ENCODE assay signal across 23 cellular contexts in genomic region chr1:37635309-37635902, GRCh38. TPM values are rescaled to one million over a fixed set of nuclear protein-coding genes. Genes with fewer than 3 reads are reported as not detected.
DNase-seq lines count a peak whose midpoint lies in the region; ATAC-seq, FAIRE-seq and TF ChIP-seq lines count a peak whose summit lies in the region.
"Had no signal": no experiment of that assay in that cellular context is flagged by ENCODE, and none has a peak within 500 bp of the region (broad histone marks: within the 10 kb centered on the region; RNA-seq: fewer than 3 reads in every experiment).

No MANE protein-coding gene starts in this region.

- no peak overlapping the region for H3K27ac Mint-ChIP-seq in naive thymus-derived CD4-positive, alpha-beta T cell
- no peak overlapping the region for H3K27ac Mint-ChIP-seq in type B pancreatic cell
- no peak overlapping the region for H3K27ac Mint-ChIP-seq in T-helper 2 cell treated with Interferon-gamma antibody and Interleukin-4, amounts not matched to agents 5 μg/mL and 100 μg/mL, for 36 hours
- H3K27ac Mint-ChIP-seq: activated CD8-positive, alpha-beta T cell treated with anti-CD3 and anti-CD28 coated beads, Interleukin-2, amount 10 ng/mL, durations not matched to agents 7 days and 5 days had no signal

- no TSS peak for BruUV-seq in K562 (replicated peaks; lab: Mats Ljungman, UMichigan)

- H3K27me3 ChIP-seq in K562 (ENCODE audit: control insufficient read depth in 2 of 2, insufficient read depth in 2 of 2, low read length in 2 of 2) = peaks cover 71 to 80% of the 10 kb centered on the region in 2 experiments
- H3K27me3 ChIP-seq in naive thymus-derived CD4-positive, alpha-beta T cell (ENCODE audit: control insufficient read depth in 2 of 2, insufficient read depth in 2 of 2, low read length in 2 of 2) = peaks cover 7 to 12% of the 10 kb centered on the region in 2 donors

- ATAC-seq in K562 (no peak), HG03139 (IDR thresholded peaks at IDR 0.05; ENCODE audit: unreplicated experiment) (no peak)
- ATAC-seq in naive thymus-derived CD4-positive, alpha-beta T cell = no peak

- in situ Hi-C loops in K562 (cut with MboI) (no loop called here), G401 (cut with HindIII; ENCODE audit: low sequenced_read_pairs) (no loop called here)

- H3K4me2 ChIP-seq in K562 (ENCODE audit: insufficient read depth, low read length) = no peak overlapping the region

- H3K27me3 Mint-ChIP-seq in naive thymus-derived CD4-positive, alpha-beta T cell = peaks cover 51 to 62% (median 58%) of the 10 kb centered on the region in 5 donors
- peaks cover 64% of the 10 kb centered on the region for H3K27me3 Mint-ChIP-seq in type B pancreatic cell
- H3K27me3 Mint-ChIP-seq in T-helper 2 cell treated with Interferon-gamma antibody and Interleukin-4, amounts not matched to agents 5 μg/mL and 100 μg/mL, for 36 hours (ENCODE audit: low read depth) = peaks cover 68% of the 10 kb centered on the region

- DNase-seq in K562 (ENCODE audit: extremely low read depth in 1 of 4, low spot score in 3 of 4) = no peak
- DNase-seq in naive thymus-derived CD4-positive, alpha-beta T cell = no peak
- DNase-seq in type B pancreatic cell (ENCODE audit: extremely low spot score, unreplicated experiment) = no peak
- DNase-seq in T-helper 2 cell treated with Interferon-gamma antibody and Interleukin-4, amounts not matched to agents 5 μg/mL and 100 μg/mL, for 36 hours (ENCODE audit: low spot score) = no peak
- DNase-seq in G401 (ENCODE audit: low spot score) = no peak
- DNase-seq: activated CD8-positive, alpha-beta T cell treated with anti-CD3 and anti-CD28 coated beads, Interleukin-2, amount 10 ng/mL, durations not matched to agents 7 days and 5 days; activated naive CD4-positive, alpha-beta T cell treated with anti-CD3 and anti-CD28 coated beads, Interleukin-2, amount 50 U/mL, for 16 hours; activated T-cell treated with anti-CD3 and anti-CD28 coated beads, Interleukin-2, amount 50 U/mL, for 4 hours; GF-D8; IMR-90; NCI-H1694 treated with DMSO at 0.1 percent for 48 hours; Peyer's patch; T-helper 9 cell had no signal

- H3K4me3 ChIP-seq in HEK293 (ENCODE audit: low read depth, low read length) = no peak overlapping the region
- H3K4me3 ChIP-seq in K562 = no peak overlapping the region
- H3K4me3 ChIP-seq in naive thymus-derived CD4-positive, alpha-beta T cell (ENCODE audit: low read length) = no peak overlapping the region
- H3K4me3 ChIP-seq: MG63 had no signal

- intact Hi-C loops in K562 (cut with micrococcal nuclease) = no loop called here
- intact Hi-C loops in naive thymus-derived CD4-positive, alpha-beta T cell (cut with micrococcal nuclease) = no loop called here

- TF ChIP-seq RAD21 in K562 (CRISPR knock-in tag; conservative IDR thresholded peaks at IDR 0.05 in 1 of 2, IDR thresholded peaks at IDR 0.05 in 1 of 2) = no peak

- peak; percentile 6 for FAIRE-seq in K562 (lab: Jason Lieb, UNC)
- FAIRE-seq: endometrium, GM19239, H54, kidney had no signal

- no peaks in the 10 kb centered on the region for H3K9me1 ChIP-seq in K562 (ENCODE audit: control insufficient read depth, insufficient read depth, low read length)

- H3K36me3 ChIP-seq in HEK293 (ENCODE audit: control insufficient read depth in 2 of 2, insufficient read depth in 1 of 2, low read length in 2 of 2) = no peaks in the 10 kb centered on the region
- no peaks in the 10 kb centered on the region for H3K36me3 ChIP-seq in K562 (ENCODE audit: control insufficient read depth, insufficient read depth, low read length)
- H3K36me3 ChIP-seq in naive thymus-derived CD4-positive, alpha-beta T cell (ENCODE audit: control insufficient read depth in 2 of 3, insufficient read depth in 3 of 3, low read length in 3 of 3) = no peaks in the 10 kb centered on the region
- H3K36me3 ChIP-seq: MG63, Peyer's patch, SJSA1 had no signal

- POLR2A ChIA-PET in HEK293 (lab: Yijun Ruan, JAX) (no interaction called here), K562 (lab: Yijun Ruan, JAX) (interaction anchor here (0.8 to 1.1 kb wide), 2 partner anchors 37 to 1562 kb away, joined by 3 read pairs; no protein-coding TSS in a partner anchor)
- POLR2A ChIA-PET in naive thymus-derived CD4-positive, alpha-beta T cell (lab: Charles Lee) = no interaction called here

- no peak for TF ChIP-seq CTCF in HEK293 (tag by site-specific recombination; IDR thresholded peaks at IDR 0.05)
- TF ChIP-seq CTCF in K562 (IDR thresholded peaks at IDR 0.05 in 2 of 3, conservative IDR thresholded peaks at IDR 0.05 in 1 of 3; ENCODE audit: insufficient read depth in 2 of 3, low read depth in 1 of 3, low read length in 3 of 3) = no peak
- TF ChIP-seq CTCF in type B pancreatic cell (conservative IDR thresholded peaks at IDR 0.05) = no peak

- H3K4me1 ChIP-seq in HEK293 (ENCODE audit: control insufficient read depth, insufficient read depth, low read length) (no peaks in the 10 kb centered on the region), K562 (replicated peaks in 1 of 2; ENCODE audit: control insufficient read depth in 2 of 2, insufficient read depth in 2 of 2, low read length in 2 of 2) (peaks cover 0 to 20% of the 10 kb centered on the region in 2 experiments; a peak in 1 of 5 replicates)
- H3K4me1 ChIP-seq in naive thymus-derived CD4-positive, alpha-beta T cell (ENCODE audit: control insufficient read depth in 2 of 2, insufficient read depth in 2 of 2, low read length in 2 of 2) = no peaks in the 10 kb centered on the region

- WGBS in K562 (ENCODE audit: insufficient coverage, low coverage, missing lambda C conversion rate) = 4% methylated on average over 5 of the region's 5 CpGs

- H3K9me3 ChIP-seq in HEK293 (ENCODE audit: control insufficient read depth, insufficient read depth, low read depth, low read length) (no peaks in the 10 kb centered on the region), K562 (replicated peaks; ENCODE audit: control insufficient read depth, insufficient read depth, low read depth, low read length) (no peaks in the 10 kb centered on the region)
- H3K9me3 ChIP-seq in naive thymus-derived CD4-positive, alpha-beta T cell (ENCODE audit: control insufficient read depth in 2 of 3, low read length in 3 of 3) = no peaks in the 10 kb centered on the region
- H3K9me3 ChIP-seq: MG63, Peyer's patch, SJSA1 had no signal

- peak overlapping the region in 7 of 10 donors; percentile 60 to 76 (median 62) for H3K4me3 Mint-ChIP-seq in naive thymus-derived CD4-positive, alpha-beta T cell
- H3K4me3 Mint-ChIP-seq in type B pancreatic cell = peak overlapping the region; percentile 82
- no peak overlapping the region for H3K4me3 Mint-ChIP-seq in T-helper 2 cell treated with Interferon-gamma antibody and Interleukin-4, amounts not matched to agents 5 μg/mL and 100 μg/mL, for 36 hours
- H3K4me3 Mint-ChIP-seq: activated CD8-positive, alpha-beta T cell treated with anti-CD3 and anti-CD28 coated beads, Interleukin-2, amount 10 ng/mL, durations not matched to agents 7 days and 5 days; activated T-cell treated with anti-CD3 and anti-CD28 coated beads, Interleukin-2, amount 50 U/mL, for 4 hours had no signal

- H2AFZ ChIP-seq in K562 (ENCODE audit: low read depth, low read length) = no peak overlapping the region

- no peak for TF ChIP-seq POLR2A in K562 (conservative IDR thresholded peaks at IDR 0.05)

- H4K20me1 ChIP-seq in K562 (replicated peaks; ENCODE audit: control insufficient read depth, insufficient read depth, low read length) = peaks cover 11% of the 10 kb centered on the region

- H3K9me3 Mint-ChIP-seq in naive thymus-derived CD4-positive, alpha-beta T cell = no peaks in the 10 kb centered on the region
- no peaks in the 10 kb centered on the region for H3K9me3 Mint-ChIP-seq in type B pancreatic cell
- no peaks in the 10 kb centered on the region for H3K9me3 Mint-ChIP-seq in T-helper 2 cell treated with Interferon-gamma antibody and Interleukin-4, amounts not matched to agents 5 μg/mL and 100 μg/mL, for 36 hours
- H3K9me3 Mint-ChIP-seq: activated T-cell treated with anti-CD3 and anti-CD28 coated beads, Interleukin-2, amount 50 U/mL, for 4 hours had no signal

- TF ChIP-seq EP300 in K562 (IDR thresholded peaks at IDR 0.05; ENCODE audit: low read length) = no peak

- peaks cover 0 to 3% (median 0%) of the 10 kb centered on the region in 5 donors for H3K36me3 Mint-ChIP-seq in naive thymus-derived CD4-positive, alpha-beta T cell
- H3K36me3 Mint-ChIP-seq in type B pancreatic cell = no peaks in the 10 kb centered on the region
- no peaks in the 10 kb centered on the region for H3K36me3 Mint-ChIP-seq in T-helper 2 cell treated with Interferon-gamma antibody and Interleukin-4, amounts not matched to agents 5 μg/mL and 100 μg/mL, for 36 hours (ENCODE audit: low read depth)

- peaks cover 0 to 22% (median 9%) of the 10 kb centered on the region in 7 donors for H3K4me1 Mint-ChIP-seq in naive thymus-derived CD4-positive, alpha-beta T cell
- H3K4me1 Mint-ChIP-seq in type B pancreatic cell (ENCODE audit: unreplicated experiment) = peaks cover 16% of the 10 kb centered on the region
- H3K4me1 Mint-ChIP-seq in T-helper 2 cell treated with Interferon-gamma antibody and Interleukin-4, amounts not matched to agents 5 μg/mL and 100 μg/mL, for 36 hours (ENCODE audit: low read depth) = no peaks in the 10 kb centered on the region

- no peak overlapping the region for H3K9ac ChIP-seq in K562 (ENCODE audit: insufficient read depth in 1 of 2, low read depth in 2 of 2, low read length in 2 of 2)

- H3K27ac ChIP-seq in HEK293 (ENCODE audit: extremely low read depth, low read depth, low read length) (no peak overlapping the region), K562 (ENCODE audit: extremely low read depth, low read depth, low read length) (no peak overlapping the region)
- H3K27ac ChIP-seq in naive thymus-derived CD4-positive, alpha-beta T cell (ENCODE audit: low read depth, low read length) = no peak overlapping the region
- H3K27ac ChIP-seq: SJSA1 had no signal

- H3K79me2 ChIP-seq in K562 (ENCODE audit: control insufficient read depth, insufficient read depth, low read length) = no peaks in the 10 kb centered on the region

- CTCF ChIA-PET in HEK293 (lab: Yijun Ruan, JAX) = interaction anchor here (0.9 to 2.0 kb wide), 3 partner anchors 30 to 47 kb away, joined by 3 to 7 read pairs (median 5); no protein-coding TSS in a partner anchor
- CTCF ChIA-PET in K562 (lab: Yijun Ruan, JAX; ENCODE audit: low intra/inter-chr PET ratio) = no interaction called here
- CTCF ChIA-PET in naive thymus-derived CD4-positive, alpha-beta T cell (lab: Charles Lee) = no interaction called here

RNA-seq across cellular contexts. Expression of gene RSPO1, which starts 0.7 kb away (rescaled TPM):
- not detected in 2 replicates for total RNA-seq in K562 (2011; cell fraction: chromatin; rRNA removed; ENCODE audit: low replicate concordance)
- total RNA-seq in K562 (2011; cell fraction: nucleolus; rRNA removed) = not detected in 2 replicates
- total RNA-seq in K562 (2011; cell fraction: nucleoplasm; rRNA removed) = not detected in 2 replicates
- total RNA-seq in K562 (2014; rRNA removed) (not detected in 2 replicates), K562 (2014; rRNA removed; fragmentation: Illumina TruSeq; extraction: Trizol) (not detected in 2 replicates), K562 (2015; rRNA removed; fragmentation: Illumina TruSeq; extraction: Trizol) (not detected in 2 replicates), K562 (2021) (not detected in 2 replicates), type B pancreatic cell (ENCODE audit: low replicate concordance) (0.26 and 1.4 TPM in 2 replicates)
- polyA plus RNA-seq in K562 (2011; rRNA removed) (not detected in 2 replicates), K562 (2014; fragmentation: Illumina TruSeq; extraction: Trizol) (not detected in 2 replicates), K562 (2014; fragmentation: Nextera tagmentation; extraction: Ambion mirVana) (not detected), K562 (2014; rRNA removed) (not detected in 2 replicates)
- not detected in 2 replicates for polyA plus RNA-seq in K562 (2011; cell fraction: cytosol; rRNA removed)
- polyA plus RNA-seq in K562 (2011; cell fraction: nucleus; rRNA removed) = not detected in 2 replicates
- not detected in 2 replicates for polyA plus RNA-seq in K562 (2012)
- not detected in 2 replicates for polyA minus RNA-seq in K562 (2011; rRNA and poly(A)+ RNA removed)
- not detected in 2 replicates for polyA minus RNA-seq in K562 (2011; cell fraction: cytosol; rRNA and poly(A)+ RNA removed)
- not detected in 2 replicates for polyA minus RNA-seq in K562 (2011; cell fraction: nucleus; rRNA and poly(A)+ RNA removed)
- total RNA-seq in naive thymus-derived CD4-positive, alpha-beta T cell = not detected
- not detected for polyA plus RNA-seq in naive thymus-derived CD4-positive, alpha-beta T cell
- total RNA-seq in G401 (2014; rRNA removed; shearing (Covaris generic)) = 0.07 TPM in 1 of 2 replicates, not detected in the other
- total RNA-seq: activated CD8-positive, alpha-beta T cell treated with anti-CD3 and anti-CD28 coated beads, Interleukin-2, amount 10 ng/mL, durations not matched to agents 7 days and 5 days; activated T-cell treated with anti-CD3 and anti-CD28 coated beads, Interleukin-2, amount 50 U/mL, for 4 hours; fibroblast of villous mesenchyme; IMR-90; lung microvascular endothelial cell; SJSA1 had no signal
- polyA plus RNA-seq: IMR-90 had no signal

RNA-seq across cellular contexts. Expression of gene GNL2, which starts 39.7 kb away (rescaled TPM):
- total RNA-seq in K562 (2011; cell fraction: chromatin; rRNA removed; ENCODE audit: low replicate concordance) = 189 and 334 TPM in 2 replicates
- 134 and 160 TPM in 2 replicates for total RNA-seq in K562 (2011; cell fraction: nucleolus; rRNA removed)
- total RNA-seq in K562 (2011; cell fraction: nucleoplasm; rRNA removed) = 181 and 229 TPM in 2 replicates
- total RNA-seq in K562 (2014; rRNA removed) (245 and 263 TPM in 2 replicates), K562 (2014; rRNA removed; fragmentation: Illumina TruSeq; extraction: Trizol) (343 and 388 TPM in 2 replicates), K562 (2015; rRNA removed; fragmentation: Illumina TruSeq; extraction: Trizol) (330 and 347 TPM in 2 replicates), K562 (2021) (145 and 156 TPM in 2 replicates), type B pancreatic cell (ENCODE audit: low replicate concordance) (52.4 and 55.1 TPM in 2 replicates)
- polyA plus RNA-seq in K562 (2011; rRNA removed) (132 and 165 TPM in 2 replicates), K562 (2014; fragmentation: Illumina TruSeq; extraction: Trizol) (253 and 318 TPM in 2 replicates), K562 (2014; fragmentation: Nextera tagmentation; extraction: Ambion mirVana) (100 to 1,000 TPM; 166 to 371 TPM), K562 (2014; rRNA removed) (205 and 232 TPM in 2 replicates)
- 37.0 and 52.4 TPM in 2 replicates for polyA plus RNA-seq in K562 (2011; cell fraction: cytosol; rRNA removed)
- 99.3 and 135 TPM in 2 replicates for polyA plus RNA-seq in K562 (2011; cell fraction: nucleus; rRNA removed)
- polyA plus RNA-seq in K562 (2012) = 109 and 153 TPM in 2 replicates
- 223 and 224 TPM in 2 replicates for polyA minus RNA-seq in K562 (2011; rRNA and poly(A)+ RNA removed)
- 118 and 127 TPM in 2 replicates for polyA minus RNA-seq in K562 (2011; cell fraction: cytosol; rRNA and poly(A)+ RNA removed)
- 104 and 173 TPM in 2 replicates for polyA minus RNA-seq in K562 (2011; cell fraction: nucleus; rRNA and poly(A)+ RNA removed)
- 10 to 100 TPM; 33.3 to 60.9 (median 56.0) TPM for total RNA-seq in naive thymus-derived CD4-positive, alpha-beta T cell
- 10 to 100 TPM; 41.7 to 66.7 TPM for polyA plus RNA-seq in naive thymus-derived CD4-positive, alpha-beta T cell
- total RNA-seq in G401 (2014; rRNA removed; shearing (Covaris generic)) = 57.0 and 81.6 TPM in 2 replicates

RNA-seq across cellular contexts. Expression of gene CDCA8, which starts 56.9 kb away (rescaled TPM):
- total RNA-seq in K562 (2011; cell fraction: chromatin; rRNA removed; ENCODE audit: low replicate concordance) = 55.0 and 75.1 TPM in 2 replicates
- 60.3 and 62.5 TPM in 2 replicates for total RNA-seq in K562 (2011; cell fraction: nucleolus; rRNA removed)
- 61.4 and 63.4 TPM in 2 replicates for total RNA-seq in K562 (2011; cell fraction: nucleoplasm; rRNA removed)
- total RNA-seq in K562 (2014; rRNA removed) = 26.4 and 29.3 TPM in 2 replicates
- total RNA-seq in K562 (2014; rRNA removed; fragmentation: Illumina TruSeq; extraction: Trizol) = 35.8 and 38.3 TPM in 2 replicates
- 34.4 and 37.7 TPM in 2 replicates for total RNA-seq in K562 (2015; rRNA removed; fragmentation: Illumina TruSeq; extraction: Trizol)
- 72.5 and 81.8 TPM in 2 replicates for total RNA-seq in K562 (2021)
- polyA plus RNA-seq in K562 (2011; rRNA removed) = 118 and 120 TPM in 2 replicates
- polyA plus RNA-seq in K562 (2011; cell fraction: cytosol; rRNA removed) = 99.5 and 121 TPM in 2 replicates
- 89.5 and 92.0 TPM in 2 replicates for polyA plus RNA-seq in K562 (2011; cell fraction: nucleus; rRNA removed)
- polyA plus RNA-seq in K562 (2012) = 72.5 and 78.6 TPM in 2 replicates
- 117 and 124 TPM in 2 replicates for polyA plus RNA-seq in K562 (2014; fragmentation: Illumina TruSeq; extraction: Trizol)
- 100 to 1,000 TPM in 1 of 2 experiments, 10 to 100 TPM in 1; 84.3 to 148 TPM for polyA plus RNA-seq in K562 (2014; fragmentation: Nextera tagmentation; extraction: Ambion mirVana)
- 74.1 and 81.7 TPM in 2 replicates for polyA plus RNA-seq in K562 (2014; rRNA removed)
- polyA minus RNA-seq in K562 (2011; rRNA and poly(A)+ RNA removed) = 68.8 and 84.8 TPM in 2 replicates
- 44.7 and 47.7 TPM in 2 replicates for polyA minus RNA-seq in K562 (2011; cell fraction: cytosol; rRNA and poly(A)+ RNA removed)
- 24.9 and 31.9 TPM in 2 replicates for polyA minus RNA-seq in K562 (2011; cell fraction: nucleus; rRNA and poly(A)+ RNA removed)
- total RNA-seq in naive thymus-derived CD4-positive, alpha-beta T cell = 10 to 100 TPM in 1 of 5 experiments, 1 to 10 TPM in 1, under 1 TPM in 3; 0.58 to 45.5 (median 0.92) TPM
- polyA plus RNA-seq in naive thymus-derived CD4-positive, alpha-beta T cell = 1 to 10 TPM; 1.0 to 1.3 TPM
- 13.3 and 35.1 TPM in 2 replicates for total RNA-seq in type B pancreatic cell (ENCODE audit: low replicate concordance)
- total RNA-seq in G401 (2014; rRNA removed; shearing (Covaris generic)) = 18.9 and 20.3 TPM in 2 replicates
